In genomic region chr11:103619938-103620337, GRCh38 we compare ENCODE assay signal across 11 cellular contexts.
"Had no signal": no experiment of that assay in that cellular context is flagged by ENCODE, and none has a peak within 500 bp of the region (broad histone marks: within the 10 kb centered on the region; RNA-seq: fewer than 3 reads in every experiment).

No MANE protein-coding gene starts in this region.

- H3K27ac ChIP-seq: epithelial cell of prostate, gastroesophageal sphincter, left lung, pancreas had no signal

- H3K27me3 ChIP-seq: gastroesophageal sphincter, left lung, pancreas had no signal

- H3K4me1 ChIP-seq: gastroesophageal sphincter, left lung, pancreas had no signal

- H3K9me3 ChIP-seq: gastroesophageal sphincter, left lung, pancreas had no signal

- FAIRE-seq: bronchial epithelial cell, pancreas had no signal

- DNase-seq: activated CD4-positive, alpha-beta T cell treated with anti-CD3 and anti-CD28 coated beads, Interleukin-2, amount 10 ng/mL, durations not matched to agents 24 days and 14 days; activated CD8-positive, alpha-beta memory T cell treated with anti-CD3 and anti-CD28 coated beads for 24 hours; activated naive CD8-positive, alpha-beta T cell treated with anti-CD3 and anti-CD28 coated beads for 36 hours; effector memory CD4-positive, alpha-beta T cell; islet precursor cell; left lung; naive B cell; pancreas had no signal

- H3K4me3 ChIP-seq: gastroesophageal sphincter, left lung, pancreas had no signal

- H3K36me3 ChIP-seq: gastroesophageal sphincter, left lung, pancreas had no signal
